Comparison of ENCODE assay signal across 35 cellular contexts in the genomic region with DNA sequence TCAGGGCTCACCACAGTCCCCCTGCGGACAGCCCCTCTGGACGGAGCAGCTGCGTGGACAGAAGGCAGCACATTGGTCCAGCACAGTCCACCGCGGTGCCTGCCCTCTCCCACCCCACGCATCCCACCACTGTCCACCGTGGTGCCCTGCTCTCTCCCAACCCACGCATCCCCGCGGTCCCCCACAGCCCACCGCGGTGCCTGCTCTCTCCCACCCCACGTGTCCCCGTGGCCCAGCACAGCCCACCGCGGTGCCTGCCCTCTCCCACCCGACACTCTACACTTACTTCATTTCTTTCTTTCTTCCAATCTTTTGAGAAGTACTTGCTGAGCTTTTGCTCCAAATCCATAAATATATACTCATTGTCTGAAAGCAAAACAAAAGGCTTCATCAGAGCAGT. TPM values are rescaled to one million over a fixed set of nuclear protein-coding genes. Genes with fewer than 3 reads are reported as not detected.
"Had no signal": no experiment of that assay in that cellular context is flagged by ENCODE, and none has a peak within 500 bp of the region (broad histone marks: within the 10 kb centered on the region; RNA-seq: fewer than 3 reads in every experiment).

No MANE protein-coding gene starts in this region.

- H3K9ac ChIP-seq: KMS-11 had no signal

- H3K27ac ChIP-seq: KMS-11 had no signal

- H3K4me2 ChIP-seq: KMS-11 had no signal

- H3K4me3 ChIP-seq: MG63 had no signal

- DNase-seq: Karpas-422, Kasumi-1, MG63, MV-4-11, NCI-H1048, NCI-H1092, NCI-H1092 treated with DMSO at 0.1 percent for 48 hours, NCI-H1105, NCI-H1105 treated with DMSO at 0.1 percent for 48 hours, NCI-H1417 treated with DMSO at 0.1 percent for 48 hours, NCI-H1436, NCI-H1436 treated with DMSO at 0.1 percent for 48 hours, NCI-H146, NCI-H1694, NCI-H1694 treated with DMSO at 0.1 percent for 48 hours, NCI-H187, NCI-H187 treated with DMSO at 0.1 percent for 48 hours, NCI-H1930, NCI-H2029, NCI-H2029 treated with DMSO at 0.1 percent for 48 hours, NCI-H2081, NCI-H2081 treated with DMSO at 0.1 percent for 48 hours, NCI-H2107, NCI-H2171, NCI-H2227 treated with DMSO at 0.1 percent for 48 hours, NCI-H226, NCI-H345, NCI-H446, NCI-H446 treated with DMSO at 0.1 percent for 48 hours, NCI-H510A had no signal

- H3K9me3 ChIP-seq: MG63 had no signal

- H3K27me3 ChIP-seq: MG63 had no signal

- H3K36me3 ChIP-seq: MG63 had no signal

RNA-seq across cellular contexts. Expression of a gene that starts 11.9 kb away (rescaled TPM):
- total RNA-seq: LHCN-M2, M059J, MCF 10A, NCI-H460 had no signal
